In genomic region chr2:213162515-213163118, GRCh38 we compare ENCODE assay signal across 21 cellular contexts. TPM values are rescaled to one million over a fixed set of nuclear protein-coding genes. Genes with fewer than 3 reads are reported as not detected.
DNase-seq lines count a peak whose midpoint lies in the region; ATAC-seq, FAIRE-seq and TF ChIP-seq lines count a peak whose summit lies in the region.
"Had no signal": no experiment of that assay in that cellular context is flagged by ENCODE, and none has a peak within 500 bp of the region (broad histone marks: within the 10 kb centered on the region; RNA-seq: fewer than 3 reads in every experiment).

No MANE protein-coding gene starts in this region.

- H3K4me3 ChIP-seq in thoracic aorta (no peak overlapping the region), mesendoderm (ENCODE audit: low read length) (no peak overlapping the region)
- H3K4me3 ChIP-seq: transverse colon had no signal

- H3K4ac ChIP-seq in mesendoderm (ENCODE audit: low read depth, low read length): no peak overlapping the region

- H3K18ac ChIP-seq in mesendoderm (ENCODE audit: low read length): no peak overlapping the region

- no peak overlapping the region for H3K27ac ChIP-seq in thoracic aorta
- no peak overlapping the region for H3K27ac ChIP-seq in mesendoderm (ENCODE audit: low read depth, low read length)
- H3K27ac ChIP-seq: HL-60, transverse colon had no signal

- no peak overlapping the region for H3K23ac ChIP-seq in mesendoderm (ENCODE audit: low read length)

- no peak overlapping the region for H3K56ac ChIP-seq in mesendoderm (ENCODE audit: low read length)

- no peak for TF ChIP-seq CTCF in thoracic aorta (IDR thresholded peaks at IDR 0.05)

- H2BK5ac ChIP-seq in mesendoderm (ENCODE audit: low read length): no peak overlapping the region

- no CpG with 5 or more reads among the region's 4 CpGs for WGBS in mesendoderm (ENCODE audit: extremely low coverage, insufficient coverage, low lambda C conversion rate)

- H2AK5ac ChIP-seq in mesendoderm (ENCODE audit: low read length): no peak overlapping the region

- peaks cover 3 to 17% of the 10 kb centered on the region in 2 donors for H3K4me1 ChIP-seq in thoracic aorta (ENCODE audit: control insufficient read depth in 1 of 2, low read depth in 2 of 2)
- no peaks in the 10 kb centered on the region for H3K4me1 ChIP-seq in mesendoderm (ENCODE audit: control insufficient read depth, low read depth, low read length)
- H3K4me1 ChIP-seq: transverse colon had no signal

- no peaks in the 10 kb centered on the region for H3K9me3 ChIP-seq in thoracic aorta
- H3K9me3 ChIP-seq: transverse colon had no signal

- H3K36me3 ChIP-seq in thoracic aorta (no peaks in the 10 kb centered on the region), mesendoderm (ENCODE audit: control insufficient read depth, insufficient read depth, low read length) (no peaks in the 10 kb centered on the region)
- H3K36me3 ChIP-seq: transverse colon had no signal

- TF ChIP-seq POLR2A in H54 (IDR thresholded peaks at IDR 0.05; ENCODE audit: low read depth, low read length): no peak

- H3K79me2 ChIP-seq in mesendoderm (ENCODE audit: control insufficient read depth, insufficient read depth, low read length): no peaks in the 10 kb centered on the region

- H4K8ac ChIP-seq in mesendoderm (ENCODE audit: low read depth, low read length): no peak overlapping the region

- H4K5ac ChIP-seq in mesendoderm (ENCODE audit: low read length): no peak overlapping the region

- DNase-seq in H54 (ENCODE audit: insufficient read length, low spot score): no peak
- DNase-seq in amniotic epithelial cell (ENCODE audit: low read depth): peak; percentile 40
- DNase-seq in fibroblast of peridontal ligament (ENCODE audit: extremely low read depth): peak; percentile 73
- no peak for DNase-seq in thoracic aorta (ENCODE audit: low spot score)
- no peak for DNase-seq in mesendoderm
- no peak for DNase-seq in NCI-H526 treated with DMSO at 0.1 percent for 48 hours (lab: John Stamatoyannopoulos, UW)
- no peak for DNase-seq in NCI-H526 (lab: John Stamatoyannopoulos, UW)
- DNase-seq: activated CD4-positive, alpha-beta T cell treated with anti-CD3 and anti-CD28 coated beads for 4 hours; activated naive CD4-positive, alpha-beta T cell treated with anti-CD3 and anti-CD28 coated beads, Interleukin-2, amount 50 U/mL, for 16 hours; activated T-cell treated with anti-CD3 and anti-CD28 coated beads, Interleukin-2, amount 50 U/mL, for 72 hours; dermis blood vessel endothelial cell; kidney glomerular epithelial cell; NCI-H1694; NCI-H2171 treated with DMSO at 0.1 percent for 48 hours; NCI-H774; small intestine; stimulated activated CD4-positive, alpha-beta T cell treated with anti-CD3 and anti-CD28 coated beads, Interleukin-4, amount 100 ng/mL, for 1 hour; T-cell; transverse colon had no signal

- peak; percentile 3 for ATAC-seq in thoracic aorta (ENCODE audit: insufficient number of reproducible peaks, low FRiP score, low read depth)
- ATAC-seq: activated T-cell treated with anti-CD3 and anti-CD28 coated beads, Interleukin-2, amount 50 U/mL, for 72 hours; Right ventricle myocardium inferior; T-cell had no signal

- no peak overlapping the region for H3K9ac ChIP-seq in mesendoderm (ENCODE audit: low read length)

- H2BK15ac ChIP-seq in mesendoderm (replicated peaks; ENCODE audit: low read depth): no peak overlapping the region

- no peak overlapping the region for H2BK120ac ChIP-seq in mesendoderm (ENCODE audit: low read depth, low read length)

- no peaks in the 10 kb centered on the region for H3K79me1 ChIP-seq in mesendoderm (ENCODE audit: low read length)

- H3K4me2 ChIP-seq in mesendoderm (ENCODE audit: low read length): no peak overlapping the region

- H3K27me3 ChIP-seq in thoracic aorta (replicated peaks; ENCODE audit: insufficient read depth) (no peaks in the 10 kb centered on the region), mesendoderm (ENCODE audit: insufficient read depth, low read length, poor library complexity) (no peaks in the 10 kb centered on the region)

- FAIRE-seq in H54 (lab: Jason Lieb, UNC): peak; percentile 60

RNA-seq across cellular contexts. Expression of gene IKZF2, which starts 11.2 kb away (rescaled TPM):
- total RNA-seq in thoracic aorta: 10 to 100 TPM; 16.2 to 26.5 TPM
- polyA plus RNA-seq in mesendoderm (2013, experiment 1 of 2): 1.1 TPM
- 1.0 TPM for polyA plus RNA-seq in mesendoderm (2013, experiment 2 of 2)

Comparison
In these comparisons a context has a peak if more than half of its experiments do, and no peak if none do; other contexts are left out.
1. DNase-seq: peak in amniotic epithelial cell (single experiment) and fibroblast of peridontal ligament (single experiment); none in H54 (single experiment), thoracic aorta (single experiment), mesendoderm (single experiment), NCI-H526 treated with DMSO at 0.1 percent for 48 hours (single experiment) and NCI-H526 (0 of 2).